ENCODE assay signal across 16 cellular contexts in the genomic region with DNA sequence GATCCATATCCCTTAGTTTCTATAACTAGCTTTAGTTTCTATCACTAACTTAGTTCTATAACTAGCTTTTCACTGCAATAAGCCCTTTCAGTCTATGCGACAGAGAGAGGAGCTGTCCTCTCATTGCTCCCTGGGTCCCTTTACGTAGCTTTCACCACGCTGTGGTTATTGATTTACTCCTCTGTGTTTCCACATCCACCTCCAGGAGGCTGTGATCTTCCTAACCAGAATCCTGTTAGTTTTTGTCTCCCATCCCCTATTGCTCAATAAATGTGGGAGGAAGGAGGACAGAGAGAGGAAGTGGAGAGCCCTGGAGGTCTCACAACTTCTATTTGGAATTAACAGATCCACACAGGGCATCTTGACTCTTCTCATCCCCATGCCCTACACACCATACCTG.
DNase-seq lines count a peak whose midpoint lies in the region; ATAC-seq and TF ChIP-seq lines count a peak whose summit lies in the region.
"Had no signal": no experiment of that assay in that cellular context is flagged by ENCODE, and none has a peak within 500 bp of the region (broad histone marks: within the 10 kb centered on the region; RNA-seq: fewer than 3 reads in every experiment).

No MANE protein-coding gene starts in this region.

- H3K9me3 ChIP-seq in thoracic aorta: no peaks in the 10 kb centered on the region
- H3K9me3 ChIP-seq: MG63, ovary had no signal

- H3K36me3 ChIP-seq in thoracic aorta: no peaks in the 10 kb centered on the region
- H3K36me3 ChIP-seq: MG63, ovary had no signal

- H3K4me1 ChIP-seq in thoracic aorta (ENCODE audit: control insufficient read depth in 1 of 2, low read depth in 2 of 2): peaks cover 24 to 43% of the 10 kb centered on the region in 2 donors

- H3K27me3 ChIP-seq in thoracic aorta (replicated peaks; ENCODE audit: insufficient read depth): no peaks in the 10 kb centered on the region
- H3K27me3 ChIP-seq: MG63, ovary had no signal

- H3K36me3 Mint-ChIP-seq in HFFc6 (ENCODE audit: low read depth) (no peaks in the 10 kb centered on the region), nephron progenitor cell (ENCODE audit: low read depth) (peaks cover 5% of the 10 kb centered on the region)
- H3K36me3 Mint-ChIP-seq: CD4-positive, alpha-beta memory T cell had no signal

- no peak overlapping the region for H3K4me3 ChIP-seq in epithelial cell of proximal tubule (ENCODE audit: low read depth, low read length)
- H3K4me3 ChIP-seq in thoracic aorta: no peak overlapping the region
- H3K4me3 ChIP-seq: MG63, ovary had no signal

- H3K27ac Mint-ChIP-seq in HFFc6 (peak overlapping the region; percentile 80), nephron progenitor cell (peak overlapping the region; percentile 60)
- H3K27ac Mint-ChIP-seq: activated naive CD4-positive, alpha-beta T cell treated with anti-CD3 and anti-CD28 coated beads for 36 hours had no signal

- peaks cover 83% of the 10 kb centered on the region for H3K4me1 Mint-ChIP-seq in HFFc6 (ENCODE audit: low read depth)
- peaks cover 76% of the 10 kb centered on the region for H3K4me1 Mint-ChIP-seq in nephron progenitor cell

- H3K27me3 Mint-ChIP-seq in HFFc6 (ENCODE audit: insufficient read depth) (no peaks in the 10 kb centered on the region), nephron progenitor cell (ENCODE audit: low read depth, poor library complexity) (no peaks in the 10 kb centered on the region)

- TF ChIP-seq CTCF in HFFc6 (IDR thresholded peaks at IDR 0.05): no peak
- peak; percentile 25 for TF ChIP-seq CTCF in epithelial cell of proximal tubule (conservative IDR thresholded peaks at IDR 0.05; ENCODE audit: low read depth, low read length)
- no peak for TF ChIP-seq CTCF in nephron progenitor cell (IDR thresholded peaks at IDR 0.05)
- no peak for TF ChIP-seq CTCF in thoracic aorta (IDR thresholded peaks at IDR 0.05)

- H3K9me3 Mint-ChIP-seq in HFFc6 (no peaks in the 10 kb centered on the region), nephron progenitor cell (peaks cover 15% of the 10 kb centered on the region)
- H3K9me3 Mint-ChIP-seq: activated naive CD4-positive, alpha-beta T cell treated with anti-CD3 and anti-CD28 coated beads for 36 hours had no signal

- ATAC-seq in thoracic aorta (ENCODE audit: insufficient number of reproducible peaks, low FRiP score, low read depth) (no peak), HG02588 (IDR thresholded peaks at IDR 0.05; ENCODE audit: unreplicated experiment) (no peak)

- H3K4me3 Mint-ChIP-seq in HFFc6 (peak overlapping the region; percentile 7), nephron progenitor cell (no peak overlapping the region)
- H3K4me3 Mint-ChIP-seq: activated naive CD4-positive, alpha-beta T cell treated with anti-CD3 and anti-CD28 coated beads for 36 hours; CD4-positive, alpha-beta memory T cell had no signal

- H3K27ac ChIP-seq in thoracic aorta: peak overlapping the region; percentile 70 to 84
- H3K27ac ChIP-seq: ovary had no signal

- no peak for DNase-seq in HFFc6
- no peak for DNase-seq in epithelial cell of proximal tubule (ENCODE audit: low read depth)
- no peak for DNase-seq in nephron progenitor cell
- no peak for DNase-seq in thoracic aorta (ENCODE audit: low spot score)
- DNase-seq in NCI-H1048 (lab: John Stamatoyannopoulos, UW): no peak
- DNase-seq in SHP77 (lab: John Stamatoyannopoulos, UW): no peak
- no peak for DNase-seq in NCI-H1436 treated with DMSO at 0.1 percent for 48 hours (lab: John Stamatoyannopoulos, UW)
- DNase-seq: activated naive CD4-positive, alpha-beta T cell treated with anti-CD3 and anti-CD28 coated beads for 36 hours; activated T-cell treated with anti-CD3 and anti-CD28 coated beads for 4 hours; CD4-positive, alpha-beta memory T cell; DMS79; MG63; NCI-H1694 treated with DMSO at 0.1 percent for 48 hours; NCI-H510A; ovary had no signal
